8 cellular contexts compared by ENCODE assay signal in the genomic region with DNA sequence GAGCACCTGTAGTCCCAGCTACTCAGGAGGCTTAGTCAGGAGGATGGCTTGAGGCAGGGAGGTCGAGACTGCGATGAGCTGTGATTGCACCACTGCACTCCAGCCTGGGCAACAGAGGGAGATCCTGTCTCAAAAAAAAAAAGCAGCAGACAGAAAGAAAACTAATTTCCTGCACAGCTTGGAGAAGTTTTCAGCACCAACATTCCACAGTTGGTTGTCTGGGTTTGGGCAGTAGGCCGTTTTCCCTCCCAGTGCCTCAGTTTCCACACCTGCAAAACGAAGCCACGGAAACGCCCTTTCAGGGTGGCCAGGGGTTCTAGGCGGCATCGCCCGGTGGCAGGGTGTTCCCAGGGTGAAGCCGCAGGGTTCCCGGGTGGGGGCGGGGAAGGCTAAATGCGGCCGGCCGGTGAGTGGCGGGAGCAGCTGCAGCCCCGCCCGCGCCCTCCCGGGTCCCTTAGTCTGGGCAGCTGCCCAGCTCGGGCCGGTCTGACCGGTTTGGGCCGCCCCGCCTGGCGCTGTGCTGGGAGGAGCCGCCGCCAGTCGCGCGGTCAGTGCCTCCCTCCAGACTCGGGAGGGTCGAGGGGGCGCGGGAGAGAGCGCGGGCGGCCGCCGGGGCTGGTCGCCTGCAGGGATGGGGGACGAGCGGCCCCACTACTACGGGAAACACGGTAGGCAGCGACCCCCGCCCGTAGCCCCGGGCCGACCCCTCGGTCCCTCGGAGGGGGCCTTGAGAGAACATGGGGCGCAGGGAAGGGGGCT. TPM values are rescaled to one million over a fixed set of nuclear protein-coding genes. Genes with fewer than 3 reads are reported as not detected.
A peak's percentile ranks its signal among the peaks of the same experiment; 100 is the strongest.
DNase-seq lines count a peak whose midpoint lies in the region; ATAC-seq, FAIRE-seq and TF ChIP-seq lines count a peak whose summit lies in the region.

A gene (plus strand): TSS at position 551 of the 759 bp plus-strand sequence. CDS start 81 bp downstream, at position 632.

- peak within 1 kb of the TSS; percentile 88 for H3K9ac ChIP-seq in mesenchymal stem cell (ENCODE audit: low read length)

- intact Hi-C loops in testis (cut with DNase I; ENCODE audit: low total_unique reads) = no loop called here

- peak within 1 kb of the TSS; percentile 96 for H3K4me2 ChIP-seq in mesenchymal stem cell (ENCODE audit: low read length, poor library complexity, severe bottlenecking)

- H4K91ac ChIP-seq in mesenchymal stem cell (ENCODE audit: low read length) = peak within 1 kb of the TSS; percentile 94

- H3K18ac ChIP-seq in mesenchymal stem cell (ENCODE audit: low read depth in 1 of 2, low read length in 2 of 2) = peak within 1 kb of the TSS; percentile 94

- peak within 1 kb of the TSS; percentile 68 for H3K27ac Mint-ChIP-seq in activated T-cell treated with anti-CD3 and anti-CD28 coated beads, Interleukin-2, amount 50 U/mL, for 72 hours

- FAIRE-seq in GM12892 (lab: Jason Lieb, UNC) = no peak

- peak within 1 kb of the TSS; percentile 62 for H2AK5ac ChIP-seq in mesenchymal stem cell (ENCODE audit: low read length, severe bottlenecking)

- 8% methylated on average over 28 of the region's 53 CpGs for WGBS in mesenchymal stem cell
- WGBS in testis, 2 donors = 6 to 9% methylated on average over 22 to 52 of the region's 53 CpGs

- peak within 1 kb of the TSS; percentile 78 to 85 for H3K4ac ChIP-seq in mesenchymal stem cell (ENCODE audit: low read depth in 1 of 2, low read length in 2 of 2)

- H3K9me3 ChIP-seq in RWPE2 (ENCODE audit: severe bottlenecking) = no peaks in the 10 kb centered on the region
- H3K9me3 ChIP-seq in mesenchymal stem cell (ENCODE audit: control insufficient read depth, low read length) = no peaks in the 10 kb centered on the region
- H3K9me3 ChIP-seq in testis = no peaks in the 10 kb centered on the region

- H3K9me3 Mint-ChIP-seq in activated T-cell treated with anti-CD3 and anti-CD28 coated beads, Interleukin-2, amount 50 U/mL, for 72 hours = no peaks in the 10 kb centered on the region

- H3K27me3 ChIP-seq in RWPE2 (ENCODE audit: insufficient read depth, poor library complexity, severe bottlenecking) = no peaks in the 10 kb centered on the region
- no peaks in the 10 kb centered on the region for H3K27me3 ChIP-seq in mesenchymal stem cell (ENCODE audit: control insufficient read depth in 1 of 2, insufficient read depth in 1 of 2, low read length in 2 of 2)
- no peaks in the 10 kb centered on the region for H3K27me3 ChIP-seq in testis

- peak within 1 kb of the TSS in 1 of 2 experiments; percentile 91 for H3K14ac ChIP-seq in mesenchymal stem cell (ENCODE audit: low read length in 2 of 2)

- peaks cover 33% of the 10 kb centered on the region for H3K79me1 ChIP-seq in mesenchymal stem cell (replicated peaks; ENCODE audit: low read length, poor library complexity, severe bottlenecking)

- peak within 1 kb of the TSS; percentile 77 for H2BK120ac ChIP-seq in mesenchymal stem cell (ENCODE audit: low read depth, low read length)

- TF ChIP-seq CTCF in RWPE2 (IDR thresholded peaks at IDR 0.05; ENCODE audit: poor library complexity, severe bottlenecking) = no peak
- TF ChIP-seq CTCF in epithelial cell of esophagus (IDR thresholded peaks at IDR 0.05; ENCODE audit: insufficient read depth, low read depth, low read length, missing control alignments) = no peak
- TF ChIP-seq CTCF in testis (IDR thresholded peaks at IDR 0.05) = no peak

- no peak within 1 kb of the TSS for H2BK15ac ChIP-seq in mesenchymal stem cell (ENCODE audit: low read depth, poor library complexity, severe bottlenecking)

- no peak for DNase-seq in activated T-cell treated with anti-CD3 and anti-CD28 coated beads, Interleukin-2, amount 50 U/mL, for 72 hours
- DNase-seq in activated T-cell treated with anti-CD3 and anti-CD28 coated beads for 4 hours (no peak), RWPE2 (ENCODE audit: low spot score) (peak; percentile 85), epithelial cell of esophagus (ENCODE audit: low read depth) (peak; percentile 85), mesenchymal stem cell (peak; percentile 58), testis (peak; percentile 86), GM12892 (ENCODE audit: insufficient read length) (no peak)
- DNase-seq in activated CD4-positive, alpha-beta T cell treated with anti-CD3 and anti-CD28 coated beads, Interleukin-2, amount 50 U/mL, for 4 hours = no peak

- H2BK12ac ChIP-seq in mesenchymal stem cell (ENCODE audit: low read length in 2 of 2) = peak within 1 kb of the TSS in 1 of 2 experiments; percentile 69

- no peaks in the 10 kb centered on the region for H3K27me3 Mint-ChIP-seq in activated T-cell treated with anti-CD3 and anti-CD28 coated beads, Interleukin-2, amount 50 U/mL, for 72 hours (ENCODE audit: low read depth)

- H3K23ac ChIP-seq in mesenchymal stem cell (ENCODE audit: low read length in 2 of 2) = peak within 1 kb of the TSS; percentile 14 to 83

- H3K4me1 ChIP-seq in RWPE2 (ENCODE audit: insufficient read depth, poor library complexity, severe bottlenecking) (peaks cover 10% of the 10 kb centered on the region), mesenchymal stem cell (ENCODE audit: control insufficient read depth, insufficient read depth, low read depth, low read length) (peaks cover 15% of the 10 kb centered on the region), testis (peaks cover 12% of the 10 kb centered on the region)

- H3K36me3 Mint-ChIP-seq in activated T-cell treated with anti-CD3 and anti-CD28 coated beads, Interleukin-2, amount 50 U/mL, for 72 hours (ENCODE audit: insufficient read depth in 2 of 2) = peaks cover 7 to 17% of the 10 kb centered on the region in 2 donors

- H2BK5ac ChIP-seq in mesenchymal stem cell (ENCODE audit: low read depth, low read length, poor library complexity, severe bottlenecking) = no peak within 1 kb of the TSS

- H3K4me3 ChIP-seq in RWPE2 (ENCODE audit: severe bottlenecking) (peak within 1 kb of the TSS; percentile 96), epithelial cell of esophagus (ENCODE audit: low read length) (peak within 1 kb of the TSS; percentile 83), mesenchymal stem cell (ENCODE audit: insufficient read depth in 1 of 2, low read depth in 1 of 2, low read length in 2 of 2) (peak within 1 kb of the TSS; percentile 61 to 79), testis (peak within 1 kb of the TSS; percentile 56 to 77)

- no peak for TF ChIP-seq POLR2A in testis (IDR thresholded peaks at IDR 0.05)
- no peak for TF ChIP-seq POLR2A in GM12892 (IDR thresholded peaks at IDR 0.05; ENCODE audit: low read depth, low read length)

- H2AFZ ChIP-seq in mesenchymal stem cell (ENCODE audit: low read depth, low read length) = peak within 1 kb of the TSS; percentile 69

- no peak for ATAC-seq in activated T-cell treated with anti-CD3 and anti-CD28 coated beads, Interleukin-2, amount 50 U/mL, for 72 hours (replicated peaks in 1 of 2)
- peak; percentile 97 for ATAC-seq in RWPE2 (ENCODE audit: low read depth)

- H3K36me3 ChIP-seq in RWPE2 (ENCODE audit: low read depth) = peaks cover 38% of the 10 kb centered on the region
- H3K36me3 ChIP-seq in mesenchymal stem cell (ENCODE audit: control insufficient read depth in 1 of 2, insufficient read depth in 2 of 2, low read depth in 1 of 2, low read length in 2 of 2) = peaks cover 14 to 33% of the 10 kb centered on the region in 2 experiments
- H3K36me3 ChIP-seq in testis (ENCODE audit: low read depth, missing control alignments) = no peaks in the 10 kb centered on the region

- peaks cover 47% of the 10 kb centered on the region for H3K4me1 Mint-ChIP-seq in activated T-cell treated with anti-CD3 and anti-CD28 coated beads, Interleukin-2, amount 50 U/mL, for 72 hours (ENCODE audit: low read depth)

- peak within 1 kb of the TSS; percentile 90 for H4K8ac ChIP-seq in mesenchymal stem cell (ENCODE audit: low read length)

- H3K27ac ChIP-seq in RWPE2 (ENCODE audit: poor library complexity, severe bottlenecking) (peak within 1 kb of the TSS; percentile 74), mesenchymal stem cell (ENCODE audit: low read length, poor library complexity, severe bottlenecking) (no peak within 1 kb of the TSS), testis (peak within 1 kb of the TSS; percentile 91 to 92)

- no peak within 1 kb of the TSS for H3K4me3 Mint-ChIP-seq in activated T-cell treated with anti-CD3 and anti-CD28 coated beads, Interleukin-2, amount 50 U/mL, for 72 hours

RNA-seq across cellular contexts. Expression of the gene that starts here (rescaled TPM):
- total RNA-seq in activated T-cell treated with anti-CD3 and anti-CD28 coated beads, Interleukin-2, amount 50 U/mL, for 72 hours = 100 to 1,000 TPM; 131 to 148 TPM
- 140 TPM for polyA plus RNA-seq in mesenchymal stem cell (2013, experiment 1 of 2)
- polyA plus RNA-seq in mesenchymal stem cell (2013, experiment 2 of 2) = 144 TPM
- 100 to 1,000 TPM; 360 to 463 TPM for total RNA-seq in testis
- polyA plus RNA-seq in testis (ENCODE audit: insufficient read depth, low read depth, low replicate concordance) = 268 TPM
- 27.4 TPM for polyA plus RNA-seq in GM12892 (2012; ENCODE audit: missing spikeins)

Comparison
In these comparisons a context has a peak if more than half of its experiments do, and no peak if none do; other contexts are left out.
1. DNase-seq: peak in RWPE2 (single experiment), epithelial cell of esophagus (single experiment), mesenchymal stem cell (single experiment) and testis (single experiment); none in activated T-cell treated with anti-CD3 and anti-CD28 coated beads, Interleukin-2, amount 50 U/mL, for 72 hours (0 of 2), activated T-cell treated with anti-CD3 and anti-CD28 coated beads for 4 hours (single experiment), GM12892 (single experiment) and activated CD4-positive, alpha-beta T cell treated with anti-CD3 and anti-CD28 coated beads, Interleukin-2, amount 50 U/mL, for 4 hours (0 of 2).
2. Peak in every context shown above with its lines, with median percentiles within 50 percentile points of each other: H3K4me3 ChIP-seq.